ENCODE assay signal across 23 cellular contexts in the genomic region with DNA sequence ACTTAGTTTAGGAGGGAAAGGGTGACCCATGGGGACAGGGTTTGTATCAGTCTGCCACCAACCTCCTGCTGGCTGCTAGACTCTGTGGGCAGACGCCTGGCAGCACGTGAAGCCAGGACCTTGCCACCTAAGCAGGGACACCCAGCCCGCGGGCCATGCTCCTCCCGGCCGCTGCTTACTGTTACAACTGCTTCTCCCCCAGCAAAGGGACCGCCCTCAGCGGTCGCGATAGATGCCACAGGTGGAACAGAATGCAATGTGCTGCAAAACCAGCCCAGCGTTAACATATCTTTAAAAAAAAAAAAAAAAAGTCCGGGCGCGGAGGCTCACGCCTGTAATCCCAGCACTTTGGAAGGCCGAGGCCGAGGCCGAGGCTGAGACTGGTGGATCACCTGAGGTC. TPM values are rescaled to one million over a fixed set of nuclear protein-coding genes. Genes with fewer than 3 reads are reported as not detected.
DNase-seq lines count a peak whose midpoint lies in the region; TF ChIP-seq lines count a peak whose summit lies in the region.
"Had no signal": no experiment of that assay in that cellular context is flagged by ENCODE, and none has a peak within 500 bp of the region (broad histone marks: within the 10 kb centered on the region; RNA-seq: fewer than 3 reads in every experiment).

No MANE protein-coding gene starts in this region.

- no peak overlapping the region for H2BK20ac ChIP-seq in H9 (ENCODE audit: low read depth, low read length, poor library complexity, severe bottlenecking)

- no peaks in the 10 kb centered on the region for H4K20me1 ChIP-seq in H9 (ENCODE audit: control insufficient read depth, insufficient read depth, insufficient read length)

- WGBS in H9 (ENCODE audit: extremely low coverage, insufficient read length, low lambda C conversion rate) = no CpG with 5 or more reads among the region's 18 CpGs
- no CpG with 5 or more reads among the region's 18 CpGs for WGBS in trophoblast cell (ENCODE audit: extremely low coverage, insufficient coverage, insufficient read length)
- 83 to 90% (median 84%) methylated on average over 18 of the region's 18 CpGs for WGBS in stomach, 5 donors

- H3K4me1 ChIP-seq in H9 (ENCODE audit: insufficient read depth, low read length) (no peaks in the 10 kb centered on the region; the same call in 1 of the 2 replicates), trophoblast cell (ENCODE audit: control insufficient read depth in 1 of 2, insufficient read depth in 2 of 2, low read length in 2 of 2) (peaks cover 9% of the 10 kb centered on the region in 2 experiments), stomach (peaks cover 18 to 29% (median 26%) of the 10 kb centered on the region in 4 donors)

- peaks cover 11% of the 10 kb centered on the region for H3K27me3 Mint-ChIP-seq in activated naive CD4-positive, alpha-beta T cell treated with anti-CD3 and anti-CD28 coated beads, Interleukin-2, amount 50 U/mL, for 24 hours
- peaks cover 6% of the 10 kb centered on the region for H3K27me3 Mint-ChIP-seq in H9 (ENCODE audit: low read depth)
- H3K27me3 Mint-ChIP-seq in chondrocyte (ENCODE audit: low read depth) = no peaks in the 10 kb centered on the region

- H2BK120ac ChIP-seq in H9 (ENCODE audit: low read depth, low read length, poor library complexity, severe bottlenecking) (no peak overlapping the region), trophoblast cell (ENCODE audit: insufficient read depth, low read length, poor library complexity) (no peak overlapping the region)

- H2AK5ac ChIP-seq in H9 (ENCODE audit: insufficient read length, low read length) (no peak overlapping the region), trophoblast cell (ENCODE audit: low read length) (no peak overlapping the region)

- no peaks in the 10 kb centered on the region for H3K9me3 Mint-ChIP-seq in activated naive CD4-positive, alpha-beta T cell treated with anti-CD3 and anti-CD28 coated beads, Interleukin-2, amount 50 U/mL, for 24 hours
- H3K9me3 Mint-ChIP-seq in H9 (no peaks in the 10 kb centered on the region), chondrocyte (ENCODE audit: low read depth) (no peaks in the 10 kb centered on the region)
- H3K9me3 Mint-ChIP-seq: activated CD4-positive, alpha-beta T cell treated with anti-CD3 and anti-CD28 coated beads, Interleukin-2, amount 10 ng/mL, durations not matched to agents 7 days and 5 days had no signal

- H3K4me3 ChIP-seq in trophoblast cell (ENCODE audit: low read depth, low read length) (no peak overlapping the region), stomach (no peak overlapping the region)
- H3K4me3 ChIP-seq: adrenal gland, K562, right atrium auricular region, SK-N-MC, tibial nerve had no signal

- H3T11ph ChIP-seq in H9 (ENCODE audit: low read length) = no peak overlapping the region

- no peak overlapping the region for H3K18ac ChIP-seq in H9 (ENCODE audit: insufficient read length, low read depth, low read length)
- H3K18ac ChIP-seq in trophoblast cell (ENCODE audit: low read length) = no peak overlapping the region

- H3K4me2 ChIP-seq in H9 (ENCODE audit: insufficient read depth, insufficient read length, low read length) (no peak overlapping the region), trophoblast cell (ENCODE audit: low read length) (no peak overlapping the region)

- no peak overlapping the region for H3K56ac ChIP-seq in H9 (ENCODE audit: insufficient read length, low read depth, low read length)

- no peak overlapping the region for H3K4ac ChIP-seq in H9 (ENCODE audit: low read depth, low read length)
- H3K4ac ChIP-seq in trophoblast cell (ENCODE audit: low read depth, low read length) = no peak overlapping the region

- H4K12ac ChIP-seq in trophoblast cell (ENCODE audit: low read depth, low read length) = no peak overlapping the region

- H3K36me3 ChIP-seq in trophoblast cell (ENCODE audit: control insufficient read depth in 1 of 2, insufficient read depth in 2 of 2, low read length in 2 of 2) = no peaks in the 10 kb centered on the region
- no peaks in the 10 kb centered on the region for H3K36me3 ChIP-seq in stomach
- H3K36me3 ChIP-seq: adrenal gland, right atrium auricular region, tibial nerve had no signal

- H3K23ac ChIP-seq in H9 (ENCODE audit: insufficient read length, low read depth, low read length) = no peak overlapping the region
- no peak overlapping the region for H3K23ac ChIP-seq in trophoblast cell (ENCODE audit: low read length)

- H3K27me3 ChIP-seq in H9 (ENCODE audit: insufficient read depth, low read length) = no peaks in the 10 kb centered on the region
- H3K27me3 ChIP-seq in trophoblast cell (ENCODE audit: insufficient read depth, low read length) = peaks cover 8% of the 10 kb centered on the region
- peaks cover 0 to 43% (median 24%) of the 10 kb centered on the region in 3 donors for H3K27me3 ChIP-seq in stomach

- no peak for TF ChIP-seq POLR2A in stomach (IDR thresholded peaks at IDR 0.05)

- H3K9me3 ChIP-seq in H9 (ENCODE audit: control insufficient read depth, low read depth, low read length) = no peaks in the 10 kb centered on the region
- H3K9me3 ChIP-seq in trophoblast cell (ENCODE audit: insufficient read depth, low read depth, low read length) = no peaks in the 10 kb centered on the region
- no peaks in the 10 kb centered on the region for H3K9me3 ChIP-seq in stomach
- H3K9me3 ChIP-seq: adrenal gland, right atrium auricular region, tibial nerve had no signal

- H3K79me2 ChIP-seq in H9 (ENCODE audit: insufficient read depth, low read length) (peaks cover 7% of the 10 kb centered on the region), trophoblast cell (ENCODE audit: control insufficient read depth, insufficient read depth, low read length, poor library complexity) (no peaks in the 10 kb centered on the region)

- H3K4me3 Mint-ChIP-seq in activated naive CD4-positive, alpha-beta T cell treated with anti-CD3 and anti-CD28 coated beads, Interleukin-2, amount 50 U/mL, for 24 hours = peak overlapping the region; percentile 2
- H3K4me3 Mint-ChIP-seq in H9 = peak overlapping the region; percentile 36 to 70; a peak in 3 of 5 replicates
- H3K4me3 Mint-ChIP-seq in chondrocyte (ENCODE audit: unreplicated experiment) = peak overlapping the region; percentile 41

- H3K14ac ChIP-seq in H9 (ENCODE audit: insufficient read depth, low read length) (no peak overlapping the region), trophoblast cell (ENCODE audit: low read length) (no peak overlapping the region)

- no peak for TF ChIP-seq EP300 in stomach (IDR thresholded peaks at IDR 0.05)

- no peak overlapping the region for H2BK12ac ChIP-seq in H9 (ENCODE audit: insufficient read length, low read depth, low read length)
- H2BK12ac ChIP-seq in trophoblast cell (ENCODE audit: low read length) = no peak overlapping the region

- H2BK5ac ChIP-seq in H9 (ENCODE audit: insufficient read length, low read length) (no peak overlapping the region), trophoblast cell (ENCODE audit: low read depth, low read length, poor library complexity) (no peak overlapping the region)

- DNase-seq in activated naive CD4-positive, alpha-beta T cell treated with Interleukin-2 at 50 U/mL for 16 hours = no peak
- DNase-seq in H9 = no peak
- DNase-seq in chondrocyte (ENCODE audit: low spot score) = no peak
- peak; percentile 46 to 79 for DNase-seq in trophoblast cell
- no peak for DNase-seq in stomach
- DNase-seq in anterior cingulate cortex (lab: John Stamatoyannopoulos, UW) = no peak
- DNase-seq in NK-92 (lab: John Stamatoyannopoulos, UW; ENCODE audit: unreplicated experiment) = no peak
- DNase-seq: activated CD4-positive, alpha-beta T cell treated with anti-CD3 and anti-CD28 coated beads, Interleukin-2, amount 10 ng/mL, durations not matched to agents 7 days and 5 days; adrenal gland; effector CD4-positive, alpha-beta T cell; EL; left colon; midbrain; MV-4-11; NCI-H1694 treated with DMSO at 0.1 percent for 48 hours; NCI-H226; NK-92 treated with Interleukin-12 subunit alpha and Interleukin-12 subunit beta, amount 100 ng/mL, for 24 hours; occipital lobe had no signal

- no peak overlapping the region for H3K27ac Mint-ChIP-seq in activated naive CD4-positive, alpha-beta T cell treated with anti-CD3 and anti-CD28 coated beads, Interleukin-2, amount 50 U/mL, for 24 hours
- H3K27ac Mint-ChIP-seq in H9 (no peak overlapping the region), chondrocyte (ENCODE audit: unreplicated experiment) (no peak overlapping the region)
- H3K27ac Mint-ChIP-seq: activated CD4-positive, alpha-beta T cell treated with anti-CD3 and anti-CD28 coated beads, Interleukin-2, amount 10 ng/mL, durations not matched to agents 7 days and 5 days had no signal

- H3K9ac ChIP-seq in H9 (ENCODE audit: extremely low read depth, insufficient read length, low read length) = no peak overlapping the region
- no peak overlapping the region for H3K9ac ChIP-seq in trophoblast cell (ENCODE audit: low read length)

- H3K79me1 ChIP-seq in H9 (ENCODE audit: insufficient read depth, low read depth, low read length, poor library complexity, severe bottlenecking) (peaks cover 4% of the 10 kb centered on the region), trophoblast cell (ENCODE audit: low read length) (peaks cover 6% of the 10 kb centered on the region)

- no peak overlapping the region for H4K5ac ChIP-seq in H9 (ENCODE audit: insufficient read length, low read depth, low read length)

- H3K23me2 ChIP-seq in H9 (ENCODE audit: insufficient read length, low read depth, low read length, poor library complexity, severe bottlenecking) = peaks cover 18% of the 10 kb centered on the region

- H4K91ac ChIP-seq in H9 (ENCODE audit: insufficient read length, low read depth, low read length) = no peak overlapping the region
- peak overlapping the region; percentile 4 for H4K91ac ChIP-seq in trophoblast cell (ENCODE audit: low read depth, low read length)

- no peaks in the 10 kb centered on the region for H3K36me3 Mint-ChIP-seq in activated naive CD4-positive, alpha-beta T cell treated with anti-CD3 and anti-CD28 coated beads, Interleukin-2, amount 50 U/mL, for 24 hours
- H3K36me3 Mint-ChIP-seq in H9 (ENCODE audit: insufficient read depth in 1 of 3, low read depth in 3 of 3) (no peaks in the 10 kb centered on the region), chondrocyte (ENCODE audit: low read depth) (no peaks in the 10 kb centered on the region)

- H3K27ac ChIP-seq in H9 (ENCODE audit: insufficient read length, low read depth, low read length) (no peak overlapping the region), trophoblast cell (ENCODE audit: low read depth, low read length) (no peak overlapping the region), stomach (no peak overlapping the region)
- H3K27ac ChIP-seq: adrenal gland, right atrium auricular region, tibial nerve had no signal

- intact Hi-C loops in stomach (cut with DNase I; ENCODE audit: low total_unique reads) = no loop called here

- no peak overlapping the region for H4K8ac ChIP-seq in H9 (replicated peaks; ENCODE audit: insufficient read length, low read depth, low read length)
- no peak overlapping the region for H4K8ac ChIP-seq in trophoblast cell (ENCODE audit: low read depth, low read length)

- H2BK15ac ChIP-seq in H9 (ENCODE audit: low read depth, low read length) = no peak overlapping the region

- TF ChIP-seq CTCF in H9 (conservative IDR thresholded peaks at IDR 0.05) (no peak), chondrocyte (IDR thresholded peaks at IDR 0.05) (no peak), stomach (IDR thresholded peaks at IDR 0.05) (no peak)

- no peaks in the 10 kb centered on the region for H3K4me1 Mint-ChIP-seq in activated naive CD4-positive, alpha-beta T cell treated with anti-CD3 and anti-CD28 coated beads, Interleukin-2, amount 50 U/mL, for 24 hours
- H3K4me1 Mint-ChIP-seq in H9 = peaks cover 12 to 13% of the 10 kb centered on the region in 2 experiments
- H3K4me1 Mint-ChIP-seq in chondrocyte (ENCODE audit: low read depth) = peaks cover 17% of the 10 kb centered on the region

- H2AFZ ChIP-seq in H9 (ENCODE audit: low read length) (no peak overlapping the region), trophoblast cell (ENCODE audit: insufficient read depth, low read length, poor library complexity) (no peak overlapping the region)

RNA-seq across cellular contexts. Expression of a gene that starts 1.9 kb away (rescaled TPM):
- total RNA-seq in H9 (2021) = 29.1 and 29.2 TPM in 2 replicates
- total RNA-seq in chondrocyte = 5.4 to 8.5 TPM (median 6.5 TPM) in 3 replicates
- 7.4 and 7.9 TPM in 2 replicates for polyA plus RNA-seq in trophoblast cell (2013)
- total RNA-seq in stomach = 10 to 100 TPM; 13.3 to 73.5 (median 37.1) TPM
- polyA plus RNA-seq in stomach = 10 to 100 TPM in 2 of 3 donors, 1 to 10 TPM in 1; 2.4 to 62.6 (median 17.1) TPM

RNA-seq across cellular contexts. Expression of a gene that starts 14.4 kb away (rescaled TPM):
- total RNA-seq in H9 (2021) = 11.7 and 12.2 TPM in 2 replicates
- total RNA-seq in chondrocyte = 6.3 to 8.7 TPM (median 7.1 TPM) in 3 replicates
- polyA plus RNA-seq in trophoblast cell (2013) = 4.7 and 5.4 TPM in 2 replicates
- total RNA-seq in stomach = 10 to 100 TPM in 2 of 5 donors, 1 to 10 TPM in 3; 1.2 to 31.5 (median 9.5) TPM
- polyA plus RNA-seq in stomach = 1 to 10 TPM; 2.2 to 5.8 (median 5.4) TPM

Comparison
In these comparisons a context has a peak if more than half of its experiments do, and no peak if none do; other contexts are left out.
1. H3K4me3 Mint-ChIP-seq: peak in every context shown above with its lines; median percentile 53 in H9; 41 in chondrocyte; 2 in activated naive CD4-positive, alpha-beta T cell treated with anti-CD3 and anti-CD28 coated beads, Interleukin-2, amount 50 U/mL, for 24 hours.
2. DNase-seq: peak in trophoblast cell (2 of 2); none in activated naive CD4-positive, alpha-beta T cell treated with Interleukin-2 at 50 U/mL for 16 hours (single experiment), H9 (single experiment), chondrocyte (single experiment), stomach (single experiment), anterior cingulate cortex (0 of 58) and NK-92 (single experiment).